ENCODE assay signal across 22 cellular contexts in the genomic region with DNA sequence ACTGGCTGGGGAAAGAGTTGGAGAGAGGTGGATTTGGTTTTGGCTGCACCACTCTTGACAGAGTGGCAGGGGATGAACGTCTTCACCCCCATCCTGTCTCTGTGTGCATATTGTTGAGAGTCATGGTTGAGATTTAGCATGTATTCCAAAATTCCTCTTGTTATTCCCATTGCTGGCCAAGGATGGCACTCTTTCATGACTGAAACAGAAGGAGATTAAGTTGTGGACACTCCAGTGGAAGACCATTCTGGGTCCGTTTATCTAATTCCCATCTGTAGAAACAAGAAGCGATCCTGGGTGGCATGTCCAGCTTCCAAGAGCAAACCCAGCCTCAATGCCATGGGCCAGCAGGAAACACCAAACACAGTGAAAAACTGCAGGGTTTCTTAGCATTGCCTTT.
DNase-seq lines count a peak whose midpoint lies in the region; ATAC-seq, FAIRE-seq and TF ChIP-seq lines count a peak whose summit lies in the region.
"Had no signal": no experiment of that assay in that cellular context is flagged by ENCODE, and none has a peak within 500 bp of the region (broad histone marks: within the 10 kb centered on the region; RNA-seq: fewer than 3 reads in every experiment).

No MANE protein-coding gene starts in this region.

- H3K36me3 Mint-ChIP-seq in endodermal cell (ENCODE audit: low read depth) = no peaks in the 10 kb centered on the region
- no peaks in the 10 kb centered on the region for H3K36me3 Mint-ChIP-seq in nephron (ENCODE audit: low read depth)
- H3K36me3 Mint-ChIP-seq in natural killer cell = no peaks in the 10 kb centered on the region
- H3K36me3 Mint-ChIP-seq: naive B cell; stimulated activated memory B cell treated with anti-CD40 and anti-IgM and Interleukin-4, amounts not matched to agents 10 μg/mL and 1 μg/mL and 100 μg/mL, for 72 hours had no signal

- H3K4me3 ChIP-seq in AG09309 (ENCODE audit: control insufficient read depth, low read depth, low read length) (no peak overlapping the region), endodermal cell (ENCODE audit: low read length) (no peak overlapping the region)
- H3K4me3 ChIP-seq: coronary artery, HAP-1, testis had no signal

- ATAC-seq in natural killer cell (no peak), HG02798 (IDR thresholded peaks at IDR 0.05; ENCODE audit: poor library complexity, unreplicated experiment) (no peak)
- ATAC-seq: activated CD4-positive, alpha-beta T cell treated with anti-CD3 and anti-CD28 coated beads for 36 hours; HepG2; stimulated activated memory B cell treated with anti-CD40 and anti-IgM and Interleukin-4, amounts not matched to agents 10 μg/mL and 1 μg/mL and 100 μg/mL, for 72 hours had no signal

- WGBS in endodermal cell (ENCODE audit: insufficient coverage in 1 of 2, insufficient read length in 1 of 2), 2 experiments = 89 to 95% methylated on average over 3 of the region's 3 CpGs

- H3K27me3 ChIP-seq in endodermal cell (ENCODE audit: control insufficient read depth, insufficient read depth, low read length, poor library complexity, severe bottlenecking) = no peaks in the 10 kb centered on the region
- H3K27me3 ChIP-seq: testis had no signal

- no peak overlapping the region for H3K4me3 Mint-ChIP-seq in endodermal cell
- no peak overlapping the region for H3K4me3 Mint-ChIP-seq in nephron
- H3K4me3 Mint-ChIP-seq in natural killer cell = no peak overlapping the region
- H3K4me3 Mint-ChIP-seq: activated CD4-positive, alpha-beta T cell treated with anti-CD3 and anti-CD28 coated beads for 36 hours; naive B cell; stimulated activated memory B cell treated with anti-CD40 and anti-IgM and Interleukin-4, amounts not matched to agents 10 μg/mL and 1 μg/mL and 100 μg/mL, for 72 hours had no signal

- H3K27me3 Mint-ChIP-seq in endodermal cell (ENCODE audit: insufficient read depth) (peaks cover 4% of the 10 kb centered on the region), nephron (ENCODE audit: low read depth) (peaks cover 3% of the 10 kb centered on the region), natural killer cell (ENCODE audit: low read depth in 2 of 2) (no peaks in the 10 kb centered on the region)
- H3K27me3 Mint-ChIP-seq: activated CD4-positive, alpha-beta T cell treated with anti-CD3 and anti-CD28 coated beads for 36 hours; naive B cell; stimulated activated memory B cell treated with anti-CD40 and anti-IgM and Interleukin-4, amounts not matched to agents 10 μg/mL and 1 μg/mL and 100 μg/mL, for 72 hours had no signal

- H3K9ac ChIP-seq in endodermal cell (ENCODE audit: extremely low read depth, low read length, poor library complexity, severe bottlenecking) = no peak overlapping the region

- H3K36me3 ChIP-seq in endodermal cell (ENCODE audit: control insufficient read depth, insufficient read depth, low read length) = no peaks in the 10 kb centered on the region
- H3K36me3 ChIP-seq: HAP-1 had no signal

- intact Hi-C loops in natural killer cell (cut with micrococcal nuclease) = no loop called here

- TF ChIP-seq CTCF in AG09309 (IDR thresholded peaks at IDR 0.05; ENCODE audit: control insufficient read depth, insufficient read depth, low read depth, low read length, missing control alignments) = peak; percentile 24
- peak; percentile 21 for TF ChIP-seq CTCF in endodermal cell (conservative IDR thresholded peaks at IDR 0.05)
- no peak for TF ChIP-seq CTCF in nephron (IDR thresholded peaks at IDR 0.05; ENCODE audit: unreplicated experiment in 3 of 3)
- no peak for TF ChIP-seq CTCF in natural killer cell (IDR thresholded peaks at IDR 0.05)

- H3K9me3 Mint-ChIP-seq in endodermal cell (peaks cover 6% of the 10 kb centered on the region), nephron (no peaks in the 10 kb centered on the region), natural killer cell (peaks cover 11 to 12% of the 10 kb centered on the region in 2 donors)

- H3K4me1 Mint-ChIP-seq in endodermal cell = peaks cover 10% of the 10 kb centered on the region
- peaks cover 36% of the 10 kb centered on the region for H3K4me1 Mint-ChIP-seq in nephron
- H3K4me1 Mint-ChIP-seq in natural killer cell = no peaks in the 10 kb centered on the region
- H3K4me1 Mint-ChIP-seq: activated CD4-positive, alpha-beta T cell treated with anti-CD3 and anti-CD28 coated beads for 36 hours; naive B cell; stimulated activated memory B cell treated with anti-CD40 and anti-IgM and Interleukin-4, amounts not matched to agents 10 μg/mL and 1 μg/mL and 100 μg/mL, for 72 hours had no signal

- H3K27ac Mint-ChIP-seq in endodermal cell (no peak overlapping the region), nephron (peak overlapping the region in 2 of 3 experiments; percentile 38 to 79), natural killer cell (no peak overlapping the region)
- H3K27ac Mint-ChIP-seq: activated CD4-positive, alpha-beta T cell treated with anti-CD3 and anti-CD28 coated beads for 36 hours; naive B cell; stimulated activated memory B cell treated with anti-CD40 and anti-IgM and Interleukin-4, amounts not matched to agents 10 μg/mL and 1 μg/mL and 100 μg/mL, for 72 hours had no signal

- no peak for DNase-seq in AG09309 (ENCODE audit: low read depth)
- DNase-seq in HTR-8/SVneo (ENCODE audit: insufficient read length, low spot score) = peak; percentile 10
- no peak for DNase-seq in endodermal cell
- DNase-seq in natural killer cell = no peak
- DNase-seq in NCI-H2107 (lab: John Stamatoyannopoulos, UW) = no peak
- DNase-seq: activated CD4-positive, alpha-beta T cell treated with anti-CD3 and anti-CD28 coated beads for 36 hours; activated naive CD4-positive, alpha-beta T cell treated with anti-CD3 and anti-CD28 coated beads, Interleukin-2, amount 50 U/mL, for 16 hours; COR-L47; hippocampal formation; islet precursor cell; naive B cell; NCI-H1105; NCI-H2081; NCI-H510A treated with DMSO at 0.1 percent for 48 hours; testis had no signal

- H3K9me3 ChIP-seq in endodermal cell (ENCODE audit: control insufficient read depth, low read length) = peaks cover 9% of the 10 kb centered on the region
- H3K9me3 ChIP-seq: HAP-1, testis had no signal

- peak; percentile 40 for FAIRE-seq in HTR-8/SVneo (lab: Jason Lieb, UNC)
- FAIRE-seq: HepG2, TTC549 had no signal

- H3K27ac ChIP-seq in endodermal cell (ENCODE audit: low read depth, low read length) = no peak overlapping the region
- H3K27ac ChIP-seq: coronary artery, testis had no signal

- peaks cover 12% of the 10 kb centered on the region for H3K4me1 ChIP-seq in endodermal cell (ENCODE audit: control insufficient read depth, insufficient read depth, low read length)
- H3K4me1 ChIP-seq: HAP-1, testis had no signal

Comparison
In these comparisons a context has a peak if more than half of its experiments do, and no peak if none do; other contexts are left out.
1. CTCF ChIP-seq: peak in AG09309 (single experiment) and endodermal cell (single experiment); none in nephron (0 of 3) and natural killer cell (single experiment).
2. H3K27ac Mint-ChIP-seq: peak in nephron (2 of 3); none in endodermal cell (single experiment) and natural killer cell (0 of 2).